Comparison of ENCODE assay signal across 7 cellular contexts in genomic region chr14:93136506-93136905, GRCh38. TPM values are rescaled to one million over a fixed set of nuclear protein-coding genes. Genes with fewer than 3 reads are reported as not detected.
DNase-seq lines count a peak whose midpoint lies in the region; ATAC-seq and TF ChIP-seq lines count a peak whose summit lies in the region.
"Not testable (repeated sequence)": the region's sequence is repeated elsewhere in the genome, so short reads cannot be mapped to it uniquely, and the experiment has no call there.

No MANE protein-coding gene starts in this region.

- TF ChIP-seq CTCF in 22Rv1 (IDR thresholded peaks at IDR 0.05); CD14-positive monocyte (IDR thresholded peaks at IDR 0.05); GM20000 (IDR thresholded peaks at IDR 0.05; ENCODE audit: extremely low read depth, missing control alignments); VCaP (conservative IDR thresholded peaks at IDR 0.05); right lobe of liver (IDR thresholded peaks at IDR 0.05); upper lobe of right lung (IDR thresholded peaks at IDR 0.05): not testable (repeated sequence)

- H3K36me3 Mint-ChIP-seq in CD14-positive monocyte; dendritic cell treated with granulocyte-macrophage colony-stimulating factor and Interleukin-4, amounts not matched to agents 40 ng/mL and 50 ng/mL, for 4 days (ENCODE audit: low read depth): not testable (repeated sequence)

- H3K4me1 ChIP-seq in right lobe of liver: peaks cover 0 to 65% (median 28%) of the 10 kb centered on the region in 4 donors
- peaks cover 13% of the 10 kb centered on the region for H3K4me1 ChIP-seq in upper lobe of right lung

- not testable (repeated sequence) for H3K4me3 ChIP-seq in right lobe of liver, upper lobe of right lung

- ATAC-seq in right lobe of liver: not testable (repeated sequence)
- ATAC-seq in upper lobe of right lung: peak; percentile 11

- 52% methylated on average over 4 of the region's 13 CpGs for WGBS in right lobe of liver (ENCODE audit: insufficient coverage, low coverage, low lambda C conversion rate, missing lambda C conversion rate)

- H3K4me3 Mint-ChIP-seq in CD14-positive monocyte; dendritic cell treated with granulocyte-macrophage colony-stimulating factor and Interleukin-4, amounts not matched to agents 40 ng/mL and 50 ng/mL, for 4 days: not testable (repeated sequence)

- peak overlapping the region; percentile 93 for H3K27ac ChIP-seq in 22Rv1
- H3K27ac ChIP-seq in VCaP: peak overlapping the region; percentile 70
- H3K27ac ChIP-seq in right lobe of liver: peak overlapping the region in 2 of 3 donors; percentile 95 to 97
- H3K27ac ChIP-seq in upper lobe of right lung: not testable (repeated sequence)

- DNase-seq in CD14-positive monocyte (ENCODE audit: low spot score); right lobe of liver; upper lobe of right lung: not testable (repeated sequence)
- peak; percentile 2 for DNase-seq in GM20000 (ENCODE audit: low spot score)

- not testable (repeated sequence) for H3K9me3 ChIP-seq in right lobe of liver, upper lobe of right lung

- intact Hi-C loops in CD14-positive monocyte (cut with micrococcal nuclease); dendritic cell treated with granulocyte-macrophage colony-stimulating factor and Interleukin-4, amounts not matched to agents 40 ng/mL and 50 ng/mL, for 4 days (cut with micrococcal nuclease); right lobe of liver (cut with DNase I): not testable (repeated sequence)
- intact Hi-C loops in upper lobe of right lung (cut with DNase I): loop anchor here (10.0 kb wide), 1 partner anchor 182 kb away; no protein-coding TSS in a partner anchor

- not testable (repeated sequence) for H3K36me3 ChIP-seq in right lobe of liver, upper lobe of right lung

- H3K27me3 Mint-ChIP-seq in CD14-positive monocyte (ENCODE audit: low read depth in 3 of 3); dendritic cell treated with granulocyte-macrophage colony-stimulating factor and Interleukin-4, amounts not matched to agents 40 ng/mL and 50 ng/mL, for 4 days: not testable (repeated sequence)

- peak overlapping the region in 5 of 7 donors; percentile 10 to 76 (median 71) for H3K27ac Mint-ChIP-seq in CD14-positive monocyte
- peak overlapping the region; percentile 22 for H3K27ac Mint-ChIP-seq in dendritic cell treated with granulocyte-macrophage colony-stimulating factor and Interleukin-4, amounts not matched to agents 40 ng/mL and 50 ng/mL, for 4 days

- TF ChIP-seq POLR2A in right lobe of liver (IDR thresholded peaks at IDR 0.05): not testable (repeated sequence)

- H3K27me3 ChIP-seq in right lobe of liver, upper lobe of right lung: not testable (repeated sequence)

- H3K4me1 Mint-ChIP-seq in CD14-positive monocyte: peaks cover 46% of the 10 kb centered on the region
- H3K4me1 Mint-ChIP-seq in dendritic cell treated with granulocyte-macrophage colony-stimulating factor and Interleukin-4, amounts not matched to agents 40 ng/mL and 50 ng/mL, for 4 days (ENCODE audit: low read depth): peaks cover 47% of the 10 kb centered on the region

- H3K9me3 Mint-ChIP-seq in CD14-positive monocyte; dendritic cell treated with granulocyte-macrophage colony-stimulating factor and Interleukin-4, amounts not matched to agents 40 ng/mL and 50 ng/mL, for 4 days: not testable (repeated sequence)

RNA-seq across cellular contexts. Expression of gene ITPK1, which starts 20.8 kb away (rescaled TPM):
- polyA plus RNA-seq in CD14-positive monocyte: 10 to 100 TPM; 57.1 to 63.0 TPM
- total RNA-seq in right lobe of liver: 10 to 100 TPM; 28.4 to 61.0 (median 40.0) TPM
- total RNA-seq in upper lobe of right lung: 96.9 TPM

RNA-seq across cellular contexts. Expression of gene MOAP1, which starts 48.2 kb away (rescaled TPM):
- 10 to 100 TPM; 22.5 to 22.6 TPM for polyA plus RNA-seq in CD14-positive monocyte
- total RNA-seq in right lobe of liver (10 to 100 TPM in 4 of 6 experiments, 1 to 10 TPM in 2; 9.4 to 13.5 (median 11.3) TPM), upper lobe of right lung (34.2 TPM)

RNA-seq across cellular contexts. Expression of gene LYSET, which starts 48.6 kb away (rescaled TPM):
- 10 to 100 TPM; 36.9 to 43.3 TPM for polyA plus RNA-seq in CD14-positive monocyte
- total RNA-seq in right lobe of liver (10 to 100 TPM in 1 of 6 experiments, 1 to 10 TPM in 5; 4.0 to 11.0 (median 7.7) TPM), upper lobe of right lung (33.0 TPM)
